Comparison of ENCODE assay signal across 12 cellular contexts in the genomic region with DNA sequence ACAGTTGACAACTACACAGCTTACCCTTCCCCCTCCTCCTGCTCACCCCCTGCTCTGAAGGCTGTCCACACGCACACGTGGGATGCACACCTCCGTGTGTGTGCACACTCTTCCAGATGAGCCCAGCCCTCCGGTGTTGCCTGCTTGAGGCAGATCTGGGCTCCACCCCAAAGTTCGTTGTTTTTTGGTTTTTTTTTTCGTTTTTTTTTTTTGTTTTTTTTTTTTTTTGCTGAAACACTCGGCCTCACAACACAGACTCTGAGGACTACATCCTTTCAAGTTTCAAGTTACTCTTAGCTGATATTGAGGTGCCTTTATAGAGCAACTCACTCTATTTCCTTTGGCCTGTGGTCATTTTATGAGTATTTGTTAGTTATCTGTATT.
DNase-seq lines count a peak whose midpoint lies in the region; ATAC-seq and TF ChIP-seq lines count a peak whose summit lies in the region.
"Had no signal": no experiment of that assay in that cellular context is flagged by ENCODE, and none has a peak within 500 bp of the region (broad histone marks: within the 10 kb centered on the region; RNA-seq: fewer than 3 reads in every experiment).

No MANE protein-coding gene starts in this region.

- no peaks in the 10 kb centered on the region for H3K9me3 ChIP-seq in CD8-positive, alpha-beta memory T cell (ENCODE audit: low read length)
- no peaks in the 10 kb centered on the region for H3K9me3 ChIP-seq in mucosa of rectum (ENCODE audit: control insufficient read depth in 2 of 2, low read length in 2 of 2)
- H3K9me3 ChIP-seq: ascending aorta had no signal

- no peak for TF ChIP-seq CTCF in choroid plexus epithelial cell (conservative IDR thresholded peaks at IDR 0.05; ENCODE audit: low read depth, low read length)
- no peak for TF ChIP-seq CTCF in coronary artery (IDR thresholded peaks at IDR 0.05)

- H3K27ac ChIP-seq in CD8-positive, alpha-beta memory T cell (ENCODE audit: low read depth, low read length), result no peak overlapping the region
- H3K27ac ChIP-seq in mucosa of rectum (ENCODE audit: low read depth in 2 of 2, low read length in 2 of 2), result peak overlapping the region; percentile 59 to 72
- no peak overlapping the region for H3K27ac ChIP-seq in coronary artery
- H3K27ac ChIP-seq: ascending aorta had no signal

- H3K4me3 Mint-ChIP-seq in CD8-positive, alpha-beta memory T cell, result peak overlapping the region in 2 of 7 donors; percentile 32 to 39

- H3K4me3 ChIP-seq in CD8-positive, alpha-beta memory T cell (ENCODE audit: low read length), result no peak overlapping the region
- no peak overlapping the region for H3K4me3 ChIP-seq in Jurkat, Clone E6-1 (ENCODE audit: low read length)
- no peak overlapping the region for H3K4me3 ChIP-seq in choroid plexus epithelial cell (ENCODE audit: low read depth, low read length)
- H3K4me3 ChIP-seq in mucosa of rectum (ENCODE audit: low read length in 2 of 2), result no peak overlapping the region
- no peak overlapping the region for H3K4me3 ChIP-seq in coronary artery
- H3K4me3 ChIP-seq: ascending aorta, skin epidermis had no signal

- no peaks in the 10 kb centered on the region for H3K27me3 Mint-ChIP-seq in CD8-positive, alpha-beta memory T cell

- H3K27ac Mint-ChIP-seq in CD8-positive, alpha-beta memory T cell, result peak overlapping the region in 5 of 8 donors; percentile 29 to 86 (median 56)

- POLR2A ChIA-PET in CD8-positive, alpha-beta memory T cell (lab: Charles Lee), result no interaction called here

- no peaks in the 10 kb centered on the region for H3K27me3 ChIP-seq in CD8-positive, alpha-beta memory T cell (ENCODE audit: insufficient read depth, low read length, poor library complexity, severe bottlenecking)
- no peaks in the 10 kb centered on the region for H3K27me3 ChIP-seq in mucosa of rectum (ENCODE audit: control insufficient read depth in 2 of 2, insufficient read depth in 2 of 2, low read length in 2 of 2)
- H3K27me3 ChIP-seq: ascending aorta had no signal

- H3K36me3 ChIP-seq in CD8-positive, alpha-beta memory T cell (ENCODE audit: insufficient read depth, low read length), result no peaks in the 10 kb centered on the region
- peaks cover 15 to 19% of the 10 kb centered on the region in 2 donors for H3K36me3 ChIP-seq in mucosa of rectum (ENCODE audit: control insufficient read depth in 2 of 2, insufficient read depth in 2 of 2, low read length in 2 of 2)

- peaks cover 4 to 75% (median 12%) of the 10 kb centered on the region in 3 donors for H3K36me3 Mint-ChIP-seq in CD8-positive, alpha-beta memory T cell

- DNase-seq in CD8-positive, alpha-beta memory T cell, result no peak
- DNase-seq in Jurkat, Clone E6-1 (ENCODE audit: low read depth, low spot score), result peak; percentile 41
- DNase-seq in choroid plexus epithelial cell (ENCODE audit: low read depth) (peak; percentile 14), A172 (ENCODE audit: low spot score) (no peak), coronary artery (ENCODE audit: low spot score) (no peak)
- no peak for DNase-seq in activated CD4-positive, CD25-positive, alpha-beta regulatory T cell treated with anti-CD3 and anti-CD28 coated beads, Interleukin-2, amount 50 U/mL, for 72 hours
- DNase-seq: NCI-H1417; stimulated activated CD8-positive, alpha-beta memory T cell treated with anti-CD3 and anti-CD28 coated beads, Interleukin-4, amount 100 ng/mL, for 48 hours had no signal

- H3K4me1 ChIP-seq in CD8-positive, alpha-beta memory T cell (ENCODE audit: insufficient read depth, low read length), result peaks cover 25% of the 10 kb centered on the region
- H3K4me1 ChIP-seq in mucosa of rectum (ENCODE audit: control insufficient read depth in 2 of 2, insufficient read depth in 2 of 2, low read length in 2 of 2), result peaks cover 30 to 32% of the 10 kb centered on the region in 2 donors

- peaks cover 0 to 1% (median 0%) of the 10 kb centered on the region in 5 donors for H3K9me3 Mint-ChIP-seq in CD8-positive, alpha-beta memory T cell

- H3K9ac ChIP-seq in mucosa of rectum (ENCODE audit: low read depth in 1 of 2, low read length in 2 of 2), result peak overlapping the region in 1 of 2 donors; percentile 15

- ATAC-seq in GM18858 (IDR thresholded peaks at IDR 0.05; ENCODE audit: unreplicated experiment), result no peak

- H3K4me1 Mint-ChIP-seq in CD8-positive, alpha-beta memory T cell, result peaks cover 25 to 50% (median 30%) of the 10 kb centered on the region in 3 donors

- CTCF ChIA-PET in CD8-positive, alpha-beta memory T cell (lab: Charles Lee), result interaction anchor here (0.7 to 1.4 kb wide), 3 partner anchors 12 to 510 kb away, joined by 3 to 4 read pairs (median 3); no protein-coding TSS in a partner anchor

Comparison
In these comparisons a context has a peak if more than half of its experiments do, and no peak if none do; other contexts are left out.
1. DNase-seq: peak in Jurkat, Clone E6-1 (single experiment) and choroid plexus epithelial cell (single experiment); none in CD8-positive, alpha-beta memory T cell (0 of 5), activated CD4-positive, CD25-positive, alpha-beta regulatory T cell treated with anti-CD3 and anti-CD28 coated beads, Interleukin-2, amount 50 U/mL, for 72 hours (single experiment), A172 (single experiment) and coronary artery (single experiment).
2. H3K27ac ChIP-seq: peak in mucosa of rectum (2 of 2); none in CD8-positive, alpha-beta memory T cell (single experiment) and coronary artery (0 of 2).